ENCODE assay signal across 2 cellular contexts in genomic region chr1:193661385-193661784, GRCh38.
"Had no signal": no experiment of that assay in that cellular context is flagged by ENCODE, and none has a peak within 500 bp of the region (broad histone marks: within the 10 kb centered on the region; RNA-seq: fewer than 3 reads in every experiment).

No MANE protein-coding gene starts in this region.

- ATAC-seq: GM23338 had no signal

- DNase-seq: H9 had no signal

- H3K4me3 ChIP-seq: GM23338 had no signal
